Comparison of ENCODE assay signal across 1 cellular context in the genomic region with DNA sequence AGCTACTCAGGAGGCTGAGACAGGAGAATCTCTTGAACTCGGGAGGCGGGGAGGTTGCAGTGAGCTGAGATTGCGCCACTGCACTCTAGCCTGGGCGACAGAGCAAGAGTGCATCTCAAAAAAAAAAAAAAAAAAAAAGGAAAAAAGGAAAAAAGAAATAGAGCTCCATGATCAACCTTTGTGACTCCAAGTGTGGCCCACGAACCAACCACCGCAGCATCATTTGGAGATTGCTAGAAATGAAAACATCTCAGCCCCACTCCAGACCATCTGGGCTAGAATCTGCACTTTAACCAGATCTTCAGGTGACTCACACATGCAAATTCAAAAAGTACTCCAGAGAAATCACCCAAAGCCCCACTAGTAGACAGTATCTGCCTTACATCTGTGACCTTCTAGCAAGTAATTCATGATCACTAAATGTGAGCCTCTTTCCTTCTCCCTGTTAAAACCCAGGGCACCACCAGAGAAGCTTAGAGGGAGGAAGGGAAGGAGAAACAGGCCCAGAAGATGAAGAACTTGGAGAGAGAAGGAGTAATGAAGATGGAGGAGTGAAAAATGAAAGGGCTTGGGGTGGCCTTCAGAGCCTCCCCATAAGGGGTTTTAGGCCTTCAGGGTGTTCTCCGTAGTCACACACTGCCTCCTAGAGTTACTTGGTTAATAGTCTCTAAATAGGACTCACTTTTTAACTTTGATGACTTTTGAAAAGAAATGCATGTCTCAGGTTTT.
TF ChIP-seq lines count a peak whose summit lies in the region.

No MANE protein-coding gene starts in this region.

TF ChIP-seq in K562, 482 proteins besides CTCF, POLR2A, EP300 and RAD21 (continued from another document and continues in another):
- TF ChIP-seq, protein P1, sequence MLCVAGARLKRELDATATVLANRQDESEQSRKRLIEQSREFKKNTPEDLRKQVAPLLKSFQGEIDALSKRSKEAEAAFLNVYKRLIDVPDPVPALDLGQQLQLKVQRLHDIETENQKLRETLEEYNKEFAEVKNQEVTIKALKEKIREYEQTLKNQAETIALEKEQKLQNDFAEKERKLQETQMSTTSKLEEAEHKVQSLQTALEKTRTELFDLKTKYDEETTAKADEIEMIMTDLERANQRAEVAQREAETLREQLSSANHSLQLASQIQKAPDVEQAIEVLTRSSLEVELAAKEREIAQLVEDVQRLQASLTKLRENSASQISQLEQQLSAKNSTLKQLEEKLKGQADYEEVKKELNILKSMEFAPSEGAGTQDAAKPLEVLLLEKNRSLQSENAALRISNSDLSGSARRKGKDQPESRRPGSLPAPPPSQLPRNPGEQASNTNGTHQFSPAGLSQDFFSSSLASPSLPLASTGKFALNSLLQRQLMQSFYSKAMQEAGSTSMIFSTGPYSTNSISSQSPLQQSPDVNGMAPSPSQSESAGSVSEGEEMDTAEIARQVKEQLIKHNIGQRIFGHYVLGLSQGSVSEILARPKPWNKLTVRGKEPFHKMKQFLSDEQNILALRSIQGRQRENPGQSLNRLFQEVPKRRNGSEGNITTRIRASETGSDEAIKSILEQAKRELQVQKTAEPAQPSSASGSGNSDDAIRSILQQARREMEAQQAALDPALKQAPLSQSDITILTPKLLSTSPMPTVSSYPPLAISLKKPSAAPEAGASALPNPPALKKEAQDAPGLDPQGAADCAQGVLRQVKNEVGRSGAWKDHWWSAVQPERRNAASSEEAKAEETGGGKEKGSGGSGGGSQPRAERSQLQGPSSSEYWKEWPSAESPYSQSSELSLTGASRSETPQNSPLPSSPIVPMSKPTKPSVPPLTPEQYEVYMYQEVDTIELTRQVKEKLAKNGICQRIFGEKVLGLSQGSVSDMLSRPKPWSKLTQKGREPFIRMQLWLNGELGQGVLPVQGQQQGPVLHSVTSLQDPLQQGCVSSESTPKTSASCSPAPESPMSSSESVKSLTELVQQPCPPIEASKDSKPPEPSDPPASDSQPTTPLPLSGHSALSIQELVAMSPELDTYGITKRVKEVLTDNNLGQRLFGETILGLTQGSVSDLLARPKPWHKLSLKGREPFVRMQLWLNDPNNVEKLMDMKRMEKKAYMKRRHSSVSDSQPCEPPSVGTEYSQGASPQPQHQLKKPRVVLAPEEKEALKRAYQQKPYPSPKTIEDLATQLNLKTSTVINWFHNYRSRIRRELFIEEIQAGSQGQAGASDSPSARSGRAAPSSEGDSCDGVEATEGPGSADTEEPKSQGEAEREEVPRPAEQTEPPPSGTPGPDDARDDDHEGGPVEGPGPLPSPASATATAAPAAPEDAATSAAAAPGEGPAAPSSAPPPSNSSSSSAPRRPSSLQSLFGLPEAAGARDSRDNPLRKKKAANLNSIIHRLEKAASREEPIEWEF (CRISPR knock-in tag; IDR thresholded peaks at IDR 0.05), result no peak
- TF ChIP-seq, protein P2, sequence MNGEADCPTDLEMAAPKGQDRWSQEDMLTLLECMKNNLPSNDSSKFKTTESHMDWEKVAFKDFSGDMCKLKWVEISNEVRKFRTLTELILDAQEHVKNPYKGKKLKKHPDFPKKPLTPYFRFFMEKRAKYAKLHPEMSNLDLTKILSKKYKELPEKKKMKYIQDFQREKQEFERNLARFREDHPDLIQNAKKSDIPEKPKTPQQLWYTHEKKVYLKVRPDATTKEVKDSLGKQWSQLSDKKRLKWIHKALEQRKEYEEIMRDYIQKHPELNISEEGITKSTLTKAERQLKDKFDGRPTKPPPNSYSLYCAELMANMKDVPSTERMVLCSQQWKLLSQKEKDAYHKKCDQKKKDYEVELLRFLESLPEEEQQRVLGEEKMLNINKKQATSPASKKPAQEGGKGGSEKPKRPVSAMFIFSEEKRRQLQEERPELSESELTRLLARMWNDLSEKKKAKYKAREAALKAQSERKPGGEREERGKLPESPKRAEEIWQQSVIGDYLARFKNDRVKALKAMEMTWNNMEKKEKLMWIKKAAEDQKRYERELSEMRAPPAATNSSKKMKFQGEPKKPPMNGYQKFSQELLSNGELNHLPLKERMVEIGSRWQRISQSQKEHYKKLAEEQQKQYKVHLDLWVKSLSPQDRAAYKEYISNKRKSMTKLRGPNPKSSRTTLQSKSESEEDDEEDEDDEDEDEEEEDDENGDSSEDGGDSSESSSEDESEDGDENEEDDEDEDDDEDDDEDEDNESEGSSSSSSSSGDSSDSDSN (IDR thresholded peaks at IDR 0.05; ENCODE audit: borderline replicate concordance in 1 of 2, low read depth in 2 of 2, low read length in 2 of 2), result no peak
- TF ChIP-seq, protein P3, sequence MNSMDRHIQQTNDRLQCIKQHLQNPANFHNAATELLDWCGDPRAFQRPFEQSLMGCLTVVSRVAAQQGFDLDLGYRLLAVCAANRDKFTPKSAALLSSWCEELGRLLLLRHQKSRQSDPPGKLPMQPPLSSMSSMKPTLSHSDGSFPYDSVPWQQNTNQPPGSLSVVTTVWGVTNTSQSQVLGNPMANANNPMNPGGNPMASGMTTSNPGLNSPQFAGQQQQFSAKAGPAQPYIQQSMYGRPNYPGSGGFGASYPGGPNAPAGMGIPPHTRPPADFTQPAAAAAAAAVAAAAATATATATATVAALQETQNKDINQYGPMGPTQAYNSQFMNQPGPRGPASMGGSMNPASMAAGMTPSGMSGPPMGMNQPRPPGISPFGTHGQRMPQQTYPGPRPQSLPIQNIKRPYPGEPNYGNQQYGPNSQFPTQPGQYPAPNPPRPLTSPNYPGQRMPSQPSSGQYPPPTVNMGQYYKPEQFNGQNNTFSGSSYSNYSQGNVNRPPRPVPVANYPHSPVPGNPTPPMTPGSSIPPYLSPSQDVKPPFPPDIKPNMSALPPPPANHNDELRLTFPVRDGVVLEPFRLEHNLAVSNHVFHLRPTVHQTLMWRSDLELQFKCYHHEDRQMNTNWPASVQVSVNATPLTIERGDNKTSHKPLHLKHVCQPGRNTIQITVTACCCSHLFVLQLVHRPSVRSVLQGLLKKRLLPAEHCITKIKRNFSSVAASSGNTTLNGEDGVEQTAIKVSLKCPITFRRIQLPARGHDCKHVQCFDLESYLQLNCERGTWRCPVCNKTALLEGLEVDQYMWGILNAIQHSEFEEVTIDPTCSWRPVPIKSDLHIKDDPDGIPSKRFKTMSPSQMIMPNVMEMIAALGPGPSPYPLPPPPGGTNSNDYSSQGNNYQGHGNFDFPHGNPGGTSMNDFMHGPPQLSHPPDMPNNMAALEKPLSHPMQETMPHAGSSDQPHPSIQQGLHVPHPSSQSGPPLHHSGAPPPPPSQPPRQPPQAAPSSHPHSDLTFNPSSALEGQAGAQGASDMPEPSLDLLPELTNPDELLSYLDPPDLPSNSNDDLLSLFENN (IDR thresholded peaks at IDR 0.05; ENCODE audit: low read depth in 2 of 2, low read length in 2 of 2), result no peak
- TF ChIP-seq, protein P4, sequence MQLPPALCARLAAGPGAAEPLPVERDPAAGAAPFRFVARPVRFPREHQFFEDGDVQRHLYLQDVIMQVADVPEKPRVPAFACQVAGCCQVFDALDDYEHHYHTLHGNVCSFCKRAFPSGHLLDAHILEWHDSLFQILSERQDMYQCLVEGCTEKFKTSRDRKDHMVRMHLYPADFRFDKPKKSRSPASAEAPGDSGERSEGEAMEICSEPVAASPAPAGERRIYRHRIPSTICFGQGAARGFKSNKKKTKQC (CRISPR knock-in tag; IDR thresholded peaks at IDR 0.05), result no peak
- TF ChIP-seq HDAC3 (IDR thresholded peaks at IDR 0.05; ENCODE audit: borderline replicate concordance, partially characterized antibody), result no peak
- no peak for TF ChIP-seq KLF10 (CRISPR knock-in tag; IDR thresholded peaks at IDR 0.05)
- TF ChIP-seq THRAP3 (IDR thresholded peaks at IDR 0.05; ENCODE audit: borderline replicate concordance), result no peak
- peak; percentile 60; the same call in 1 of the 2 replicates for TF ChIP-seq SMC3 (conservative IDR thresholded peaks at IDR 0.05; ENCODE audit: insufficient read depth, low read depth, low read length)
- no peak for TF ChIP-seq ZNF695 (CRISPR knock-in tag; IDR thresholded peaks at IDR 0.05)
- no peak for TF ChIP-seq L3MBTL2 (IDR thresholded peaks at IDR 0.05)
- no peak for TF ChIP-seq TAF1 (IDR thresholded peaks at IDR 0.05; ENCODE audit: control insufficient read depth, extremely low read depth, insufficient read depth, low read length, severe bottlenecking)
- TF ChIP-seq, protein P5, sequence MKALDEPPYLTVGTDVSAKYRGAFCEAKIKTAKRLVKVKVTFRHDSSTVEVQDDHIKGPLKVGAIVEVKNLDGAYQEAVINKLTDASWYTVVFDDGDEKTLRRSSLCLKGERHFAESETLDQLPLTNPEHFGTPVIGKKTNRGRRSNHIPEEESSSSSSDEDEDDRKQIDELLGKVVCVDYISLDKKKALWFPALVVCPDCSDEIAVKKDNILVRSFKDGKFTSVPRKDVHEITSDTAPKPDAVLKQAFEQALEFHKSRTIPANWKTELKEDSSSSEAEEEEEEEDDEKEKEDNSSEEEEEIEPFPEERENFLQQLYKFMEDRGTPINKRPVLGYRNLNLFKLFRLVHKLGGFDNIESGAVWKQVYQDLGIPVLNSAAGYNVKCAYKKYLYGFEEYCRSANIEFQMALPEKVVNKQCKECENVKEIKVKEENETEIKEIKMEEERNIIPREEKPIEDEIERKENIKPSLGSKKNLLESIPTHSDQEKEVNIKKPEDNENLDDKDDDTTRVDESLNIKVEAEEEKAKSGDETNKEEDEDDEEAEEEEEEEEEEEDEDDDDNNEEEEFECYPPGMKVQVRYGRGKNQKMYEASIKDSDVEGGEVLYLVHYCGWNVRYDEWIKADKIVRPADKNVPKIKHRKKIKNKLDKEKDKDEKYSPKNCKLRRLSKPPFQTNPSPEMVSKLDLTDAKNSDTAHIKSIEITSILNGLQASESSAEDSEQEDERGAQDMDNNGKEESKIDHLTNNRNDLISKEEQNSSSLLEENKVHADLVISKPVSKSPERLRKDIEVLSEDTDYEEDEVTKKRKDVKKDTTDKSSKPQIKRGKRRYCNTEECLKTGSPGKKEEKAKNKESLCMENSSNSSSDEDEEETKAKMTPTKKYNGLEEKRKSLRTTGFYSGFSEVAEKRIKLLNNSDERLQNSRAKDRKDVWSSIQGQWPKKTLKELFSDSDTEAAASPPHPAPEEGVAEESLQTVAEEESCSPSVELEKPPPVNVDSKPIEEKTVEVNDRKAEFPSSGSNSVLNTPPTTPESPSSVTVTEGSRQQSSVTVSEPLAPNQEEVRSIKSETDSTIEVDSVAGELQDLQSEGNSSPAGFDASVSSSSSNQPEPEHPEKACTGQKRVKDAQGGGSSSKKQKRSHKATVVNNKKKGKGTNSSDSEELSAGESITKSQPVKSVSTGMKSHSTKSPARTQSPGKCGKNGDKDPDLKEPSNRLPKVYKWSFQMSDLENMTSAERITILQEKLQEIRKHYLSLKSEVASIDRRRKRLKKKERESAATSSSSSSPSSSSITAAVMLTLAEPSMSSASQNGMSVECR (CRISPR knock-in tag; IDR thresholded peaks at IDR 0.05), result no peak
- TF ChIP-seq, protein P6, sequence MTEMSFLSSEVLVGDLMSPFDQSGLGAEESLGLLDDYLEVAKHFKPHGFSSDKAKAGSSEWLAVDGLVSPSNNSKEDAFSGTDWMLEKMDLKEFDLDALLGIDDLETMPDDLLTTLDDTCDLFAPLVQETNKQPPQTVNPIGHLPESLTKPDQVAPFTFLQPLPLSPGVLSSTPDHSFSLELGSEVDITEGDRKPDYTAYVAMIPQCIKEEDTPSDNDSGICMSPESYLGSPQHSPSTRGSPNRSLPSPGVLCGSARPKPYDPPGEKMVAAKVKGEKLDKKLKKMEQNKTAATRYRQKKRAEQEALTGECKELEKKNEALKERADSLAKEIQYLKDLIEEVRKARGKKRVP (CRISPR knock-in tag; IDR thresholded peaks at IDR 0.05), result no peak
- TF ChIP-seq CBX3 (IDR thresholded peaks at IDR 0.05; ENCODE audit: borderline replicate concordance in 1 of 2, low read length in 2 of 2), result no peak
- no peak for TF ChIP-seq CCNT2 (IDR thresholded peaks at IDR 0.05; ENCODE audit: borderline replicate concordance, extremely low read depth, insufficient read length, low read depth, low read length)
- TF ChIP-seq, protein P7, sequence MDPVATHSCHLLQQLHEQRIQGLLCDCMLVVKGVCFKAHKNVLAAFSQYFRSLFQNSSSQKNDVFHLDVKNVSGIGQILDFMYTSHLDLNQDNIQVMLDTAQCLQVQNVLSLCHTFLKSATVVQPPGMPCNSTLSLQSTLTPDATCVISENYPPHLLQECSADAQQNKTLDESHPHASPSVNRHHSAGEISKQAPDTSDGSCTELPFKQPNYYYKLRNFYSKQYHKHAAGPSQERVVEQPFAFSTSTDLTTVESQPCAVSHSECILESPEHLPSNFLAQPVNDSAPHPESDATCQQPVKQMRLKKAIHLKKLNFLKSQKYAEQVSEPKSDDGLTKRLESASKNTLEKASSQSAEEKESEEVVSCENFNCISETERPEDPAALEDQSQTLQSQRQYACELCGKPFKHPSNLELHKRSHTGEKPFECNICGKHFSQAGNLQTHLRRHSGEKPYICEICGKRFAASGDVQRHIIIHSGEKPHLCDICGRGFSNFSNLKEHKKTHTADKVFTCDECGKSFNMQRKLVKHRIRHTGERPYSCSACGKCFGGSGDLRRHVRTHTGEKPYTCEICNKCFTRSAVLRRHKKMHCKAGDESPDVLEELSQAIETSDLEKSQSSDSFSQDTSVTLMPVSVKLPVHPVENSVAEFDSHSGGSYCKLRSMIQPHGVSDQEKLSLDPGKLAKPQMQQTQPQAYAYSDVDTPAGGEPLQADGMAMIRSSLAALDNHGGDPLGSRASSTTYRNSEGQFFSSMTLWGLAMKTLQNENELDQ (CRISPR knock-in tag; IDR thresholded peaks at IDR 0.05; ENCODE audit: borderline replicate concordance), result no peak
- no peak for TF ChIP-seq FIP1L1 (IDR thresholded peaks at IDR 0.05; ENCODE audit: low read depth, low read length, poor library complexity, severe bottlenecking)
- peak in 1 of 2 experiments; percentile 31; a peak in 1 of 4 replicates for TF ChIP-seq MAZ (CRISPR knock-in tag; conservative IDR thresholded peaks at IDR 0.05 in 1 of 2, IDR thresholded peaks at IDR 0.05 in 1 of 2)
- TF ChIP-seq, protein P8, sequence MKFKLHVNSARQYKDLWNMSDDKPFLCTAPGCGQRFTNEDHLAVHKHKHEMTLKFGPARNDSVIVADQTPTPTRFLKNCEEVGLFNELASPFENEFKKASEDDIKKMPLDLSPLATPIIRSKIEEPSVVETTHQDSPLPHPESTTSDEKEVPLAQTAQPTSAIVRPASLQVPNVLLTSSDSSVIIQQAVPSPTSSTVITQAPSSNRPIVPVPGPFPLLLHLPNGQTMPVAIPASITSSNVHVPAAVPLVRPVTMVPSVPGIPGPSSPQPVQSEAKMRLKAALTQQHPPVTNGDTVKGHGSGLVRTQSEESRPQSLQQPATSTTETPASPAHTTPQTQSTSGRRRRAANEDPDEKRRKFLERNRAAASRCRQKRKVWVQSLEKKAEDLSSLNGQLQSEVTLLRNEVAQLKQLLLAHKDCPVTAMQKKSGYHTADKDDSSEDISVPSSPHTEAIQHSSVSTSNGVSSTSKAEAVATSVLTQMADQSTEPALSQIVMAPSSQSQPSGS (CRISPR knock-in tag; IDR thresholded peaks at IDR 0.05), result no peak
- TF ChIP-seq, protein P9, sequence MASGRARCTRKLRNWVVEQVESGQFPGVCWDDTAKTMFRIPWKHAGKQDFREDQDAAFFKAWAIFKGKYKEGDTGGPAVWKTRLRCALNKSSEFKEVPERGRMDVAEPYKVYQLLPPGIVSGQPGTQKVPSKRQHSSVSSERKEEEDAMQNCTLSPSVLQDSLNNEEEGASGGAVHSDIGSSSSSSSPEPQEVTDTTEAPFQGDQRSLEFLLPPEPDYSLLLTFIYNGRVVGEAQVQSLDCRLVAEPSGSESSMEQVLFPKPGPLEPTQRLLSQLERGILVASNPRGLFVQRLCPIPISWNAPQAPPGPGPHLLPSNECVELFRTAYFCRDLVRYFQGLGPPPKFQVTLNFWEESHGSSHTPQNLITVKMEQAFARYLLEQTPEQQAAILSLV (tag; IDR thresholded peaks at IDR 0.05), result no peak
- TF ChIP-seq ZZZ3 (IDR thresholded peaks at IDR 0.05), result no peak
- no peak for TF ChIP-seq TEAD4 (IDR thresholded peaks at IDR 0.05; ENCODE audit: low read length)
- no peak for TF ChIP-seq TEAD4 (CRISPR knock-in tag; IDR thresholded peaks at IDR 0.05; ENCODE audit: borderline replicate concordance)
- TF ChIP-seq ZNF239 (CRISPR knock-in tag; IDR thresholded peaks at IDR 0.05), result no peak
